Comparison of ENCODE assay signal across 21 cellular contexts in the genomic region with DNA sequence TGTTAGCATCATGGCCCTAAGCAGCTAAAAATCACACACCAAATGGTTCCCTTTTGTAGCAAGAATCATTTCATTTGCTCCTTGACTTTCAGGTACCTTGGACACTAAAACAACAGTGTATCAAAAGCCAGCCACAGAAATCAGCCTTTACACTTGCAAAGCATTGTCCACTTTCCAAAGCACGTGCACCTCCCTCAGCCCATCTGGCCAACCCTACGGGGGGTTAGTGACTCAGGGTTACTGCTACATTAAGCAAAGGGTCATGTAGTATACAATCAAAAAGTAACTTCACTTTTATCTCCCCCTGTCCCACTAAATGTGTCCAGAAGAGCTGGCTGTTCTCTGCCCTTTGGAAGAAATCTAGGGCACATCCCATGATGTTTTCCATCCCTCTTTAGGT.
"Had no signal": no experiment of that assay in that cellular context is flagged by ENCODE, and none has a peak within 500 bp of the region (broad histone marks: within the 10 kb centered on the region; RNA-seq: fewer than 3 reads in every experiment).

No MANE protein-coding gene starts in this region.

- H3K9me3 ChIP-seq: body of pancreas, tibial artery had no signal

- DNase-seq: activated CD4-positive, alpha-beta T cell treated with anti-CD3 and anti-CD28 coated beads for 36 hours; activated CD4-positive, alpha-beta T cell treated with anti-CD3 and anti-CD28 coated beads, Interleukin-2, amount 50 U/mL, for 48 hours; activated naive CD4-positive, alpha-beta T cell; activated naive CD8-positive, alpha-beta T cell treated with anti-CD3 and anti-CD28 coated beads for 36 hours; amniotic stem cell; caudate nucleus; endodermal cell; foreskin keratinocyte; hippocampal formation; left colon; nucleus accumbens; stimulated activated CD4-positive, alpha-beta T cell treated with anti-CD3 and anti-CD28 coated beads, Interleukin-12 subunit alpha, Interleukin-12 subunit beta, amount 100 ng/mL, for 4 hours; stimulated activated CD4-positive, alpha-beta T cell treated with anti-CD3 and anti-CD28 coated beads, Interleukin-1b, Interleukin-23, amount 100 ng/mL, for 48 hours; stimulated activated CD8-positive, alpha-beta memory T cell treated with anti-CD3 and anti-CD28 coated beads, Interleukin-4, amount 100 ng/mL, for 48 hours; stimulated activated naive CD4-positive, alpha-beta T cell treated with Interleukin-2 at 50 U/mL for 16 hours; T-helper 2 cell had no signal

- H3K27me3 ChIP-seq: body of pancreas, foreskin keratinocyte, tibial artery had no signal

- H3K4me3 ChIP-seq: body of pancreas, lung, tibial artery had no signal

- H3K27ac ChIP-seq: body of pancreas, epithelial cell of prostate, foreskin keratinocyte, tibial artery had no signal

- ATAC-seq: activated CD4-positive, alpha-beta T cell treated with anti-CD3 and anti-CD28 coated beads for 36 hours; activated T-helper 17 cell treated with anti-CD3 and anti-CD28 coated beads, Interleukin-2, amount 50 U/mL, for 72 hours; body of pancreas; foreskin keratinocyte; left colon had no signal

- H3K36me3 ChIP-seq: tibial artery had no signal
